ENCODE assay signal across 16 cellular contexts in genomic region chr2:96843538-96844268, GRCh38. TPM values are rescaled to one million over a fixed set of nuclear protein-coding genes. Genes with fewer than 3 reads are reported as not detected.
DNase-seq lines count a peak whose midpoint lies in the region; ATAC-seq and TF ChIP-seq lines count a peak whose summit lies in the region.
"Had no signal": no experiment of that assay in that cellular context is flagged by ENCODE, and none has a peak within 500 bp of the region (broad histone marks: within the 10 kb centered on the region; RNA-seq: fewer than 3 reads in every experiment).

Gene ANKRD23 (minus strand): TSS chr2:96844021. CDS start chr2:96843992, 29 bp downstream.

- peak within 1 kb of the TSS; percentile 94 to 99 (median 96) for H3K27ac ChIP-seq in gastrocnemius medialis
- H3K27ac ChIP-seq: epithelial cell of prostate, neutrophil, sigmoid colon, WERI-Rb-1 had no signal

- peaks cover 20% of the 10 kb centered on the region for H3K4me1 Mint-ChIP-seq in activated naive CD8-positive, alpha-beta T cell treated with anti-CD3 and anti-CD28 coated beads, Interleukin-2, amount 10 ng/mL, durations not matched to agents 7 days and 5 days
- peaks cover 6% of the 10 kb centered on the region for H3K4me1 Mint-ChIP-seq in activated naive CD8-positive, alpha-beta T cell treated with anti-CD3 and anti-CD28 coated beads for 36 hours
- peaks cover 17% of the 10 kb centered on the region for H3K4me1 Mint-ChIP-seq in activated CD8-positive, alpha-beta T cell treated with anti-CD3 and anti-CD28 coated beads for 36 hours (ENCODE audit: low read depth)

- no peaks in the 10 kb centered on the region for H3K27me3 ChIP-seq in gastrocnemius medialis
- H3K27me3 ChIP-seq: sigmoid colon had no signal

- H3K36me3 Mint-ChIP-seq in activated naive CD8-positive, alpha-beta T cell treated with anti-CD3 and anti-CD28 coated beads, Interleukin-2, amount 10 ng/mL, durations not matched to agents 7 days and 5 days = peaks cover 6% of the 10 kb centered on the region
- H3K36me3 Mint-ChIP-seq in activated naive CD8-positive, alpha-beta T cell treated with anti-CD3 and anti-CD28 coated beads for 36 hours = no peaks in the 10 kb centered on the region
- H3K36me3 Mint-ChIP-seq in activated CD8-positive, alpha-beta T cell treated with anti-CD3 and anti-CD28 coated beads for 36 hours (ENCODE audit: low read depth) = peaks cover 6% of the 10 kb centered on the region

- H3K9me3 ChIP-seq in gastrocnemius medialis = no peaks in the 10 kb centered on the region
- H3K9me3 ChIP-seq: neutrophil, sigmoid colon had no signal

- TF ChIP-seq CTCF in activated CD8-positive, alpha-beta T cell treated with anti-CD3 and anti-CD28 coated beads for 36 hours (IDR thresholded peaks at IDR 0.05) = no peak
- TF ChIP-seq CTCF in gastrocnemius medialis (IDR thresholded peaks at IDR 0.05 in 4 of 5, conservative IDR thresholded peaks at IDR 0.05 in 1 of 5) = no peak

- no peak for DNase-seq in activated naive CD8-positive, alpha-beta T cell treated with anti-CD3 and anti-CD28 coated beads, Interleukin-2, amount 10 ng/mL, durations not matched to agents 7 days and 5 days
- no peak for DNase-seq in activated naive CD8-positive, alpha-beta T cell treated with anti-CD3 and anti-CD28 coated beads for 36 hours
- DNase-seq in activated CD8-positive, alpha-beta T cell treated with anti-CD3 and anti-CD28 coated beads for 36 hours = no peak
- no peak for DNase-seq in left ventricle myocardium superior
- DNase-seq in gastrocnemius medialis = peak; percentile 86 to 97
- DNase-seq in NCI-H2107 (lab: John Stamatoyannopoulos, UW) = no peak
- DNase-seq in NCI-H446 treated with DMSO at 0.1 percent for 48 hours (lab: John Stamatoyannopoulos, UW) = no peak
- DNase-seq: NCI-H1436; NCI-H345; sigmoid colon; stimulated activated CD4-positive, alpha-beta T cell treated with anti-CD3 and anti-CD28 coated beads, Interleukin-2, amount 100 ng/mL, for 24 hours; WERI-Rb-1 had no signal

- H3K27ac Mint-ChIP-seq in activated naive CD8-positive, alpha-beta T cell treated with anti-CD3 and anti-CD28 coated beads, Interleukin-2, amount 10 ng/mL, durations not matched to agents 7 days and 5 days = peak within 1 kb of the TSS; percentile 19
- H3K27ac Mint-ChIP-seq in activated naive CD8-positive, alpha-beta T cell treated with anti-CD3 and anti-CD28 coated beads for 36 hours = no peak within 1 kb of the TSS
- peak within 1 kb of the TSS; percentile 14 for H3K27ac Mint-ChIP-seq in activated CD8-positive, alpha-beta T cell treated with anti-CD3 and anti-CD28 coated beads for 36 hours
- H3K27ac Mint-ChIP-seq: memory B cell had no signal

- no peaks in the 10 kb centered on the region for H3K27me3 Mint-ChIP-seq in activated naive CD8-positive, alpha-beta T cell treated with anti-CD3 and anti-CD28 coated beads, Interleukin-2, amount 10 ng/mL, durations not matched to agents 7 days and 5 days
- H3K27me3 Mint-ChIP-seq in activated naive CD8-positive, alpha-beta T cell treated with anti-CD3 and anti-CD28 coated beads for 36 hours = no peaks in the 10 kb centered on the region
- H3K27me3 Mint-ChIP-seq in activated CD8-positive, alpha-beta T cell treated with anti-CD3 and anti-CD28 coated beads for 36 hours = no peaks in the 10 kb centered on the region
- H3K27me3 Mint-ChIP-seq: memory B cell had no signal

- H3K4me3 Mint-ChIP-seq in activated naive CD8-positive, alpha-beta T cell treated with anti-CD3 and anti-CD28 coated beads, Interleukin-2, amount 10 ng/mL, durations not matched to agents 7 days and 5 days = no peak within 1 kb of the TSS
- no peak within 1 kb of the TSS for H3K4me3 Mint-ChIP-seq in activated naive CD8-positive, alpha-beta T cell treated with anti-CD3 and anti-CD28 coated beads for 36 hours
- no peak within 1 kb of the TSS for H3K4me3 Mint-ChIP-seq in activated CD8-positive, alpha-beta T cell treated with anti-CD3 and anti-CD28 coated beads for 36 hours
- H3K4me3 Mint-ChIP-seq: memory B cell had no signal

- H3K9me3 Mint-ChIP-seq in activated naive CD8-positive, alpha-beta T cell treated with anti-CD3 and anti-CD28 coated beads, Interleukin-2, amount 10 ng/mL, durations not matched to agents 7 days and 5 days = no peaks in the 10 kb centered on the region
- no peaks in the 10 kb centered on the region for H3K9me3 Mint-ChIP-seq in activated naive CD8-positive, alpha-beta T cell treated with anti-CD3 and anti-CD28 coated beads for 36 hours
- H3K9me3 Mint-ChIP-seq in activated CD8-positive, alpha-beta T cell treated with anti-CD3 and anti-CD28 coated beads for 36 hours = no peaks in the 10 kb centered on the region
- H3K9me3 Mint-ChIP-seq: memory B cell had no signal

- peaks cover 21 to 44% of the 10 kb centered on the region in 2 donors for H3K4me1 ChIP-seq in gastrocnemius medialis

- intact Hi-C loops in activated CD8-positive, alpha-beta T cell treated with anti-CD3 and anti-CD28 coated beads for 36 hours (cut with micrococcal nuclease) = no loop called here
- intact Hi-C loops in left ventricle myocardium superior (cut with micrococcal nuclease) = no loop called here
- intact Hi-C loops in gastrocnemius medialis (cut with DNase I; ENCODE audit: low total_unique reads) = loop anchor here (2.0 to 5.0 kb wide), 4 partner anchors 73 to 1319 kb away; partner anchors contain the start of gene ANKRD36

- CTCF ChIA-PET in activated CD8-positive, alpha-beta T cell treated with anti-CD3 and anti-CD28 coated beads for 36 hours (lab: Charles Lee) = interaction anchor here (1.0 to 4.0 kb wide), 5 partner anchors 9 to 95 kb away, joined by 3 to 29 read pairs (median 3); partner anchors contain the start of genes ANKRD39 and CNNM3

- peak within 1 kb of the TSS; percentile 52 to 65 (median 64) for H3K4me3 ChIP-seq in gastrocnemius medialis
- H3K4me3 ChIP-seq: sigmoid colon had no signal

- H3K36me3 ChIP-seq in gastrocnemius medialis = peaks cover 0 to 27% of the 10 kb centered on the region in 2 donors

- no peak for ATAC-seq in activated naive CD8-positive, alpha-beta T cell treated with anti-CD3 and anti-CD28 coated beads, Interleukin-2, amount 10 ng/mL, durations not matched to agents 7 days and 5 days (ENCODE audit: low read depth)
- no peak for ATAC-seq in activated CD8-positive, alpha-beta T cell treated with anti-CD3 and anti-CD28 coated beads for 36 hours
- ATAC-seq in left ventricle myocardium superior = peak; percentile 67
- peak; percentile 58 to 62 for ATAC-seq in gastrocnemius medialis
- ATAC-seq in GM18858 (IDR thresholded peaks at IDR 0.05; ENCODE audit: unreplicated experiment) = no peak

- POLR2A ChIA-PET in activated naive CD8-positive, alpha-beta T cell treated with anti-CD3 and anti-CD28 coated beads, Interleukin-2, amount 10 ng/mL, durations not matched to agents 7 days and 5 days (lab: Charles Lee) = no interaction called here
- POLR2A ChIA-PET in activated CD8-positive, alpha-beta T cell treated with anti-CD3 and anti-CD28 coated beads for 36 hours (lab: Charles Lee) = interaction anchor here (1.0 to 3.6 kb wide), 3 partner anchors 9 to 13 kb away, joined by 3 to 20 read pairs (median 3); partner anchors contain the start of gene ANKRD39

- peak; percentile 87 to 98 for TF ChIP-seq POLR2A in gastrocnemius medialis (IDR thresholded peaks at IDR 0.05)

- in situ Hi-C loops in gastrocnemius medialis (cut with MboI; ENCODE audit: low sequenced_read_pairs in 4 of 4) = no loop called here

RNA-seq across cellular contexts. Expression of gene ANKRD23, which starts in this region (rescaled TPM):
- total RNA-seq in activated naive CD8-positive, alpha-beta T cell treated with anti-CD3 and anti-CD28 coated beads, Interleukin-2, amount 10 ng/mL, durations not matched to agents 7 days and 5 days = 10 to 100 TPM; 16.5 to 17.8 TPM
- 1 to 10 TPM; 2.7 to 3.2 TPM for total RNA-seq in activated naive CD8-positive, alpha-beta T cell treated with anti-CD3 and anti-CD28 coated beads for 36 hours
- 1 to 10 TPM; 5.3 to 5.7 TPM for total RNA-seq in activated CD8-positive, alpha-beta T cell treated with anti-CD3 and anti-CD28 coated beads for 36 hours
- 5.5 TPM for total RNA-seq in left ventricle myocardium superior
- 1,000 to 10,000 TPM in 2 of 4 donors, 100 to 1,000 TPM in 2; 642 to 1,565 (median 923) TPM for total RNA-seq in gastrocnemius medialis

Comparison
In these comparisons a context has a peak if more than half of its experiments do, and no peak if none do; other contexts are left out.
1. RNA of gene ANKRD23 (total RNA-seq): 642 to 1,565 TPM in gastrocnemius medialis; 16.5 to 17.8 TPM in activated naive CD8-positive, alpha-beta T cell treated with anti-CD3 and anti-CD28 coated beads, Interleukin-2, amount 10 ng/mL, durations not matched to agents 7 days and 5 days, 5.3 to 5.7 TPM in activated CD8-positive, alpha-beta T cell treated with anti-CD3 and anti-CD28 coated beads for 36 hours, 5.5 TPM in left ventricle myocardium superior (single experiment) and 2.7 to 3.2 TPM in activated naive CD8-positive, alpha-beta T cell treated with anti-CD3 and anti-CD28 coated beads for 36 hours; every median in the first group is over 10 times any median in the second.
2. ATAC-seq: peak in left ventricle myocardium superior (single experiment) and gastrocnemius medialis (2 of 2); none in activated naive CD8-positive, alpha-beta T cell treated with anti-CD3 and anti-CD28 coated beads, Interleukin-2, amount 10 ng/mL, durations not matched to agents 7 days and 5 days (single experiment), activated CD8-positive, alpha-beta T cell treated with anti-CD3 and anti-CD28 coated beads for 36 hours (single experiment) and GM18858 (single experiment).
3. DNase-seq: peak in gastrocnemius medialis (2 of 2); none in activated naive CD8-positive, alpha-beta T cell treated with anti-CD3 and anti-CD28 coated beads, Interleukin-2, amount 10 ng/mL, durations not matched to agents 7 days and 5 days (single experiment), activated naive CD8-positive, alpha-beta T cell treated with anti-CD3 and anti-CD28 coated beads for 36 hours (single experiment), activated CD8-positive, alpha-beta T cell treated with anti-CD3 and anti-CD28 coated beads for 36 hours (single experiment), left ventricle myocardium superior (single experiment), NCI-H2107 (single experiment) and NCI-H446 treated with DMSO at 0.1 percent for 48 hours (single experiment).